ENCODE assay signal across 24 cellular contexts in the genomic region with DNA sequence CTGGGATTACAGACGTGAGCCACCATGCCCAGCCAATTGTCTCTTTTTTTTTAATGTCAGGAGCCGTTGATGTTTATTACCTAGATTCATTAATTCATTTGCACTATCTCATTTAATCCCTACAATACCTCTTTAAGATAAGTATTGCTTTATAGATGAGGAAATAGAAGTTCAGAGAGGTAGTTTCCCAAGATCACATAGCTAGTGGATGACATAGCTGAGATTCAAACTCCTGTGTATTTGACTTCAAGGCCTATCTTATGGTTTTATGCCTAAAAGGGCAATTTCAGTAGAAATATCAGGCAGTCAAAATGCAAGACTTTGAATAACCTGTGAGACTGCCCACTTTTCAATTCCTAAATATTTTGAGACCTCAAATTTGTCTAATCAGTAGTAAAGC.
DNase-seq lines count a peak whose midpoint lies in the region; ATAC-seq and TF ChIP-seq lines count a peak whose summit lies in the region.
"Had no signal": no experiment of that assay in that cellular context is flagged by ENCODE, and none has a peak within 500 bp of the region (broad histone marks: within the 10 kb centered on the region; RNA-seq: fewer than 3 reads in every experiment).

No MANE protein-coding gene starts in this region.

- no peaks in the 10 kb centered on the region for H3K4me1 Mint-ChIP-seq in activated naive CD8-positive, alpha-beta T cell treated with anti-CD3 and anti-CD28 coated beads for 36 hours
- no peaks in the 10 kb centered on the region for H3K4me1 Mint-ChIP-seq in T-helper 17 cell
- H3K4me1 Mint-ChIP-seq: B cell had no signal

- DNase-seq in left ventricle myocardium inferior (no peak), heart right ventricle (no peak), amniotic epithelial cell (ENCODE audit: low read depth) (peak; percentile 57), iris pigment epithelial cell (ENCODE audit: low read depth) (peak; percentile 42), T-helper 17 cell (no peak)
- no peak for DNase-seq in activated naive CD8-positive, alpha-beta T cell treated with anti-CD3 and anti-CD28 coated beads for 36 hours
- DNase-seq: AML-193; CD4-positive, alpha-beta memory T cell; CD8-positive, alpha-beta memory T cell; COR-L47; DMS 273 treated with DMSO at 0.1 percent for 48 hours; DMS153; DMS53; DMS79; DND-41; EL; GDM1 had no signal

- no peak overlapping the region for H3K4me3 Mint-ChIP-seq in activated naive CD8-positive, alpha-beta T cell treated with anti-CD3 and anti-CD28 coated beads for 36 hours
- H3K4me3 Mint-ChIP-seq in T-helper 17 cell = no peak overlapping the region
- H3K4me3 Mint-ChIP-seq: B cell; CD4-positive, alpha-beta memory T cell; CD8-positive, alpha-beta memory T cell had no signal

- TF ChIP-seq CTCF in left ventricle myocardium inferior (IDR thresholded peaks at IDR 0.05; ENCODE audit: borderline replicate concordance) (no peak), heart right ventricle (IDR thresholded peaks at IDR 0.05) (no peak)

- H3K27ac Mint-ChIP-seq in activated naive CD8-positive, alpha-beta T cell treated with anti-CD3 and anti-CD28 coated beads for 36 hours = no peak overlapping the region
- no peak overlapping the region for H3K27ac Mint-ChIP-seq in T-helper 17 cell
- H3K27ac Mint-ChIP-seq: B cell; CD4-positive, alpha-beta memory T cell had no signal

- H3K4me3 ChIP-seq in left ventricle myocardium inferior (no peak overlapping the region), heart right ventricle (no peak overlapping the region)
- H3K4me3 ChIP-seq: A549; BLaER1 treated with 17β-estradiol and CSF1 and Interleukin-3, amounts not matched to agents 10 nM and 100 nM; GM12878 had no signal

- 89 to 91% methylated on average over 2 of the region's 2 CpGs for WGBS in heart right ventricle, 2 donors

- intact Hi-C loops in left ventricle myocardium inferior (cut with micrococcal nuclease) (no loop called here), heart right ventricle (cut with DNase I) (loop anchor here in 1 of 10 donors (10.0 kb wide), 1 partner anchor 83 kb away; no protein-coding TSS in a partner anchor)

- H3K4me1 ChIP-seq in left ventricle myocardium inferior (peaks cover 15% of the 10 kb centered on the region), heart right ventricle (peaks cover 0 to 12% (median 7%) of the 10 kb centered on the region in 9 donors)
- H3K4me1 ChIP-seq: A549; BLaER1 treated with 17β-estradiol and CSF1 and Interleukin-3, amounts not matched to agents 10 nM and 100 nM had no signal

- H3K36me3 ChIP-seq in left ventricle myocardium inferior (peaks cover 54% of the 10 kb centered on the region), heart right ventricle (peaks cover 0 to 94% (median 37%) of the 10 kb centered on the region in 9 donors)

- H3K27ac ChIP-seq in left ventricle myocardium inferior (replicated peaks) (peak overlapping the region; percentile 27), heart right ventricle (peak overlapping the region in 1 of 10 donors; percentile 3)
- H3K27ac ChIP-seq: 22Rv1; A549; BLaER1 treated with 17β-estradiol and CSF1 and Interleukin-3, amounts not matched to agents 10 nM and 100 nM; C4-2B had no signal

- no peaks in the 10 kb centered on the region for H3K9me3 Mint-ChIP-seq in activated naive CD8-positive, alpha-beta T cell treated with anti-CD3 and anti-CD28 coated beads for 36 hours
- H3K9me3 Mint-ChIP-seq: CD4-positive, alpha-beta memory T cell; CD8-positive, alpha-beta memory T cell had no signal

- H3K27me3 Mint-ChIP-seq in activated naive CD8-positive, alpha-beta T cell treated with anti-CD3 and anti-CD28 coated beads for 36 hours = no peaks in the 10 kb centered on the region
- H3K27me3 Mint-ChIP-seq in T-helper 17 cell = no peaks in the 10 kb centered on the region
- H3K27me3 Mint-ChIP-seq: B cell; CD4-positive, alpha-beta memory T cell; CD8-positive, alpha-beta memory T cell had no signal

- H3K27me3 ChIP-seq in left ventricle myocardium inferior (ENCODE audit: low read depth) = no peaks in the 10 kb centered on the region
- no peaks in the 10 kb centered on the region for H3K27me3 ChIP-seq in heart right ventricle
- H3K27me3 ChIP-seq: BLaER1 treated with 17β-estradiol and CSF1 and Interleukin-3, amounts not matched to agents 10 nM and 100 nM had no signal

- ATAC-seq in heart right ventricle (no peak), HG02973 (IDR thresholded peaks at IDR 0.05; ENCODE audit: unreplicated experiment) (no peak), T-helper 17 cell (no peak)
- ATAC-seq: A549, GM12878 had no signal

- H3K9me3 ChIP-seq in left ventricle myocardium inferior (replicated peaks) (no peaks in the 10 kb centered on the region), heart right ventricle (no peaks in the 10 kb centered on the region), T-helper 17 cell (ENCODE audit: control insufficient read depth, low read length, poor library complexity, severe bottlenecking) (no peaks in the 10 kb centered on the region)
- H3K9me3 ChIP-seq: A549; BLaER1 treated with 17β-estradiol and CSF1 and Interleukin-3, amounts not matched to agents 10 nM and 100 nM had no signal

- peaks cover 37% of the 10 kb centered on the region for H3K36me3 Mint-ChIP-seq in activated naive CD8-positive, alpha-beta T cell treated with anti-CD3 and anti-CD28 coated beads for 36 hours
- H3K36me3 Mint-ChIP-seq in T-helper 17 cell (ENCODE audit: low read depth) = peaks cover 12% of the 10 kb centered on the region

Comparison
In these comparisons a context has a peak if more than half of its experiments do, and no peak if none do; other contexts are left out.
1. DNase-seq: peak in amniotic epithelial cell (single experiment) and iris pigment epithelial cell (single experiment); none in left ventricle myocardium inferior (single experiment), heart right ventricle (0 of 2), activated naive CD8-positive, alpha-beta T cell treated with anti-CD3 and anti-CD28 coated beads for 36 hours (single experiment) and T-helper 17 cell (0 of 3).